38 cellular contexts compared by ENCODE assay signal in genomic region chr20:9759392-9759791, GRCh38.
"Had no signal": no experiment of that assay in that cellular context is flagged by ENCODE, and none has a peak within 500 bp of the region (broad histone marks: within the 10 kb centered on the region; RNA-seq: fewer than 3 reads in every experiment).

No MANE protein-coding gene starts in this region.

- H3K36me3 Mint-ChIP-seq: activated CD8-positive, alpha-beta memory T cell treated with anti-CD3 and anti-CD28 coated beads, Interleukin-2, amount 10 ng/mL, durations not matched to agents 7 days and 5 days; activated naive CD4-positive, alpha-beta T cell treated with anti-CD3 and anti-CD28 coated beads, Interleukin-2, amount 10 ng/mL, durations not matched to agents 7 days and 5 days; activated naive CD4-positive, alpha-beta T cell treated with anti-CD3 and anti-CD28 coated beads, Interleukin-2, amount 50 U/mL, for 24 hours; activated naive CD8-positive, alpha-beta T cell; activated naive CD8-positive, alpha-beta T cell treated with anti-CD3 and anti-CD28 coated beads, Interleukin-2, amount 10 ng/mL, durations not matched to agents 7 days and 5 days had no signal

- ATAC-seq: activated CD4-positive, alpha-beta T cell treated with anti-CD3 and anti-CD28 coated beads for 36 hours; activated CD4-positive, CD25-positive, alpha-beta regulatory T cell treated with anti-CD3 and anti-CD28 coated beads, Interleukin-2, amount 50 U/mL, for 24 hours; activated CD8-positive, alpha-beta memory T cell treated with anti-CD3 and anti-CD28 coated beads, Interleukin-2, amount 10 ng/mL, durations not matched to agents 7 days and 5 days; activated CD8-positive, alpha-beta T cell treated with anti-CD3 and anti-CD28 coated beads, Interleukin-2, amount 10 ng/mL, durations not matched to agents 7 days and 5 days; activated naive CD8-positive, alpha-beta T cell treated with anti-CD3 and anti-CD28 coated beads, Interleukin-2, amount 50 U/mL, for 24 hours had no signal

- H3K27ac Mint-ChIP-seq: activated CD4-positive, alpha-beta memory T cell treated with anti-CD3 and anti-CD28 coated beads, Interleukin-2, amount 10 ng/mL, durations not matched to agents 7 days and 5 days; activated CD4-positive, alpha-beta T cell treated with anti-CD3 and anti-CD28 coated beads for 36 hours; activated CD4-positive, alpha-beta T cell treated with anti-CD3 and anti-CD28 coated beads, Interleukin-2, amount 10 ng/mL, durations not matched to agents 7 days and 5 days; activated CD8-positive, alpha-beta memory T cell treated with anti-CD3 and anti-CD28 coated beads, Interleukin-2, amount 10 ng/mL, durations not matched to agents 7 days and 5 days; activated CD8-positive, alpha-beta T cell treated with anti-CD3 and anti-CD28 coated beads, Interleukin-2, amount 10 ng/mL, durations not matched to agents 7 days and 5 days; activated naive CD4-positive, alpha-beta T cell treated with anti-CD3 and anti-CD28 coated beads, Interleukin-2, amount 10 ng/mL, durations not matched to agents 7 days and 5 days; activated naive CD4-positive, alpha-beta T cell treated with anti-CD3 and anti-CD28 coated beads, Interleukin-2, amount 50 U/mL, for 24 hours; activated naive CD8-positive, alpha-beta T cell; activated naive CD8-positive, alpha-beta T cell treated with anti-CD3 and anti-CD28 coated beads, Interleukin-2, amount 10 ng/mL, durations not matched to agents 7 days and 5 days; activated naive CD8-positive, alpha-beta T cell treated with anti-CD3 and anti-CD28 coated beads, Interleukin-2, amount 50 U/mL, for 24 hours; activated T-cell treated with anti-CD3 and anti-CD28 coated beads, Interleukin-2, amount 50 U/mL, for 24 hours; activated T-helper 2 cell treated with anti-CD3 and anti-CD28 coated beads, Interferon-gamma antibody, Interleukin-2, Interleukin-4, amounts not matched to agents 10 μg/mL and 5 μg/mL and 100 μg/mL, durations not matched to agents 14 hours and 24 hours and 36 hours; brain; T-helper 1 cell treated with Interleukin-12 subunit alpha and Interleukin-12 subunit beta and Interleukin-4 antibody, amounts not matched to agents 30 μg/mL and 1 μg/mL, for 36 hours; T-helper 2 cell treated with Interferon-gamma antibody and Interleukin-4, amounts not matched to agents 5 μg/mL and 100 μg/mL, for 36 hours had no signal

- H3K27ac ChIP-seq: ascending aorta, cardiac muscle cell, VCaP had no signal

- H3K4me3 ChIP-seq: ascending aorta, cardiac muscle cell had no signal

- H3K27me3 ChIP-seq: ascending aorta, cardiac muscle cell had no signal

- H3K4me1 ChIP-seq: ascending aorta had no signal

- H3K4me3 Mint-ChIP-seq: activated CD4-positive, alpha-beta memory T cell treated with anti-CD3 and anti-CD28 coated beads, Interleukin-2, amount 10 ng/mL, durations not matched to agents 7 days and 5 days; activated CD4-positive, alpha-beta T cell treated with anti-CD3 and anti-CD28 coated beads for 36 hours; activated CD4-positive, alpha-beta T cell treated with anti-CD3 and anti-CD28 coated beads, Interleukin-2, amount 10 ng/mL, durations not matched to agents 7 days and 5 days; activated CD8-positive, alpha-beta memory T cell treated with anti-CD3 and anti-CD28 coated beads, Interleukin-2, amount 10 ng/mL, durations not matched to agents 7 days and 5 days; activated CD8-positive, alpha-beta T cell treated with anti-CD3 and anti-CD28 coated beads, Interleukin-2, amount 10 ng/mL, durations not matched to agents 7 days and 5 days; activated naive CD4-positive, alpha-beta T cell treated with anti-CD3 and anti-CD28 coated beads, Interleukin-2, amount 10 ng/mL, durations not matched to agents 7 days and 5 days; activated naive CD4-positive, alpha-beta T cell treated with anti-CD3 and anti-CD28 coated beads, Interleukin-2, amount 50 U/mL, for 24 hours; activated naive CD8-positive, alpha-beta T cell; activated naive CD8-positive, alpha-beta T cell treated with anti-CD3 and anti-CD28 coated beads, Interleukin-2, amount 10 ng/mL, durations not matched to agents 7 days and 5 days; activated naive CD8-positive, alpha-beta T cell treated with anti-CD3 and anti-CD28 coated beads, Interleukin-2, amount 50 U/mL, for 24 hours; activated T-cell treated with anti-CD3 and anti-CD28 coated beads, Interleukin-2, amount 50 U/mL, for 24 hours; brain; central memory CD8-positive, alpha-beta T cell; T-helper 1 cell treated with Interleukin-12 subunit alpha and Interleukin-12 subunit beta and Interleukin-4 antibody, amounts not matched to agents 30 μg/mL and 1 μg/mL, for 36 hours; T-helper 2 cell treated with Interferon-gamma antibody and Interleukin-4, amounts not matched to agents 5 μg/mL and 100 μg/mL, for 36 hours had no signal

- DNase-seq: activated CD4-positive, alpha-beta memory T cell treated with anti-CD3 and anti-CD28 coated beads, Interleukin-2, amount 10 ng/mL, durations not matched to agents 7 days and 5 days; activated CD4-positive, alpha-beta T cell treated with anti-CD3 and anti-CD28 coated beads for 1 hour; activated CD4-positive, alpha-beta T cell treated with anti-CD3 and anti-CD28 coated beads for 36 hours; activated CD4-positive, alpha-beta T cell treated with anti-CD3 and anti-CD28 coated beads for 48 hours; activated CD4-positive, alpha-beta T cell treated with anti-CD3 and anti-CD28 coated beads, Interleukin-2, amount 10 ng/mL, durations not matched to agents 7 days and 5 days; activated CD4-positive, alpha-beta T cell treated with anti-CD3 and anti-CD28 coated beads, Interleukin-2, amount 50 U/mL, for 48 hours; activated CD4-positive, CD25-positive, alpha-beta regulatory T cell; activated CD8-positive, alpha-beta memory T cell treated with anti-CD3 and anti-CD28 coated beads for 24 hours; activated CD8-positive, alpha-beta memory T cell treated with anti-CD3 and anti-CD28 coated beads, Interleukin-2, amount 10 ng/mL, durations not matched to agents 7 days and 5 days; activated CD8-positive, alpha-beta memory T cell treated with anti-CD3 and anti-CD28 coated beads, Interleukin-2, amount 50 U/mL, for 48 hours; activated CD8-positive, alpha-beta T cell treated with anti-CD3 and anti-CD28 coated beads, Interleukin-2, amount 10 ng/mL, durations not matched to agents 7 days and 5 days; activated effector memory CD4-positive, alpha-beta T cell treated with Interleukin-2 at 50 U/mL for 16 hours; activated gamma-delta T cell; activated naive CD4-positive, alpha-beta T cell treated with anti-CD3 and anti-CD28 coated beads, Interleukin-2, amount 10 ng/mL, durations not matched to agents 7 days and 5 days; activated naive CD4-positive, alpha-beta T cell treated with Interleukin-2 at 50 U/mL for 16 hours; activated naive CD8-positive, alpha-beta T cell treated with anti-CD3 and anti-CD28 coated beads, Interleukin-2, amount 10 ng/mL, durations not matched to agents 7 days and 5 days; activated naive CD8-positive, alpha-beta T cell treated with anti-CD3 and anti-CD28 coated beads, Interleukin-2, amount 50 U/mL, for 24 hours; activated T-cell treated with anti-CD3 and anti-CD28 coated beads, Interleukin-2, amount 50 U/mL, for 24 hours; activated T-cell treated with anti-CD3 and anti-CD28 coated beads, Interleukin-2, amount 50 U/mL, for 48 hours; amygdala; anterior cingulate cortex; caudate nucleus; cerebellar nuclear complex; T-helper 2 cell; T-helper 9 cell had no signal

- FAIRE-seq: bronchial epithelial cell, TTC549 had no signal

- H3K27me3 Mint-ChIP-seq: activated CD4-positive, alpha-beta memory T cell treated with anti-CD3 and anti-CD28 coated beads, Interleukin-2, amount 10 ng/mL, durations not matched to agents 7 days and 5 days; activated CD4-positive, alpha-beta T cell treated with anti-CD3 and anti-CD28 coated beads, Interleukin-2, amount 10 ng/mL, durations not matched to agents 7 days and 5 days; activated CD8-positive, alpha-beta memory T cell treated with anti-CD3 and anti-CD28 coated beads, Interleukin-2, amount 10 ng/mL, durations not matched to agents 7 days and 5 days; activated naive CD4-positive, alpha-beta T cell treated with anti-CD3 and anti-CD28 coated beads, Interleukin-2, amount 10 ng/mL, durations not matched to agents 7 days and 5 days; activated naive CD4-positive, alpha-beta T cell treated with anti-CD3 and anti-CD28 coated beads, Interleukin-2, amount 50 U/mL, for 24 hours; activated naive CD8-positive, alpha-beta T cell; activated naive CD8-positive, alpha-beta T cell treated with anti-CD3 and anti-CD28 coated beads, Interleukin-2, amount 10 ng/mL, durations not matched to agents 7 days and 5 days; activated naive CD8-positive, alpha-beta T cell treated with anti-CD3 and anti-CD28 coated beads, Interleukin-2, amount 50 U/mL, for 24 hours; activated T-cell treated with anti-CD3 and anti-CD28 coated beads, Interleukin-2, amount 50 U/mL, for 24 hours; brain; central memory CD8-positive, alpha-beta T cell had no signal

- H3K4me1 Mint-ChIP-seq: activated CD4-positive, alpha-beta memory T cell treated with anti-CD3 and anti-CD28 coated beads, Interleukin-2, amount 10 ng/mL, durations not matched to agents 7 days and 5 days; activated CD4-positive, alpha-beta T cell treated with anti-CD3 and anti-CD28 coated beads for 36 hours; activated CD4-positive, alpha-beta T cell treated with anti-CD3 and anti-CD28 coated beads, Interleukin-2, amount 10 ng/mL, durations not matched to agents 7 days and 5 days; activated CD8-positive, alpha-beta memory T cell treated with anti-CD3 and anti-CD28 coated beads, Interleukin-2, amount 10 ng/mL, durations not matched to agents 7 days and 5 days; activated naive CD4-positive, alpha-beta T cell treated with anti-CD3 and anti-CD28 coated beads, Interleukin-2, amount 10 ng/mL, durations not matched to agents 7 days and 5 days; activated naive CD4-positive, alpha-beta T cell treated with anti-CD3 and anti-CD28 coated beads, Interleukin-2, amount 50 U/mL, for 24 hours; activated naive CD8-positive, alpha-beta T cell treated with anti-CD3 and anti-CD28 coated beads, Interleukin-2, amount 10 ng/mL, durations not matched to agents 7 days and 5 days; activated naive CD8-positive, alpha-beta T cell treated with anti-CD3 and anti-CD28 coated beads, Interleukin-2, amount 50 U/mL, for 24 hours; central memory CD8-positive, alpha-beta T cell had no signal

- H3K36me3 ChIP-seq: ascending aorta, cardiac muscle cell had no signal
